ENCODE assay signal across 14 cellular contexts in the genomic region with DNA sequence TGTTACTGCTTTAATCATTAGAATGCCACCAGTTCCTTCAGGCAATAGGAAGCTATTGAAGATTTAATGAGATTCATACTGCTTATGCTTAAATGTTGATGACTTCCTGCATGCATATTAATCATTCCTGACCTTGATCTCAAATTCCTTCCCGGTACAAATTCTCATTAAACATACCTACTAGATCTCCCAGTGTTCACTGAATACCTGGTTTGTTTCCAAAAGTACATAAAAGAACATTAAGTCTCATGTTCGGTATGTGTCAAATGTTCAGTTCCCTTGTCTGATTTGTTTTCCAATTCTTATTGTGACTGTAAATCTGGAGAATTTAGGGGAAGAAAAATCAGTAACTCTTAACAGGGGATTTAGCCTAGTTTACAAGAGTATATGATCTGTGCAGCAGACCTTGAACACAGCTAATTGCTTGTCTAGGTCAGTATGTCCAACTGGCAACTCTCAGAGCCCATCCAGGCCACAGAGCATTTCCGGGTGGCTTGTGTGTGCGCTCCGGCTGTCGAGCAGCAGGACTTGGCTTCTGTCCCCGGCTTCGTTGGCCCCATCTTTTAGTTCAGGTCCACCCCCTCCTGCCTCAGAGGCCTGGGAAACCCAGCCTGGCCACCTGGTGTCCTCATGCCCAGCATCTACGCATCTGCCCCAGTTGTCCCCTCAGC. TPM values are rescaled to one million over a fixed set of nuclear protein-coding genes. Genes with fewer than 3 reads are reported as not detected.
DNase-seq lines count a peak whose midpoint lies in the region; ATAC-seq and TF ChIP-seq lines count a peak whose summit lies in the region.
"Had no signal": no experiment of that assay in that cellular context is flagged by ENCODE, and none has a peak within 500 bp of the region (broad histone marks: within the 10 kb centered on the region; RNA-seq: fewer than 3 reads in every experiment).

No MANE protein-coding gene starts in this region.

- H2BK12ac ChIP-seq in H9 (ENCODE audit: insufficient read length, low read depth, low read length) = no peak overlapping the region

- peak overlapping the region; percentile 17 to 48 (median 26); a peak in 5 of 7 replicates for H3K27ac Mint-ChIP-seq in H9

- CTCF ChIA-PET in A673 (lab: Charles Lee) = no interaction called here

- H2AK5ac ChIP-seq in H9 (ENCODE audit: insufficient read length, low read length) = no peak overlapping the region

- WGBS in H9 (ENCODE audit: extremely low coverage, insufficient read length, low lambda C conversion rate) = no CpG with 5 or more reads among the region's 9 CpGs

- H2BK5ac ChIP-seq in H9 (ENCODE audit: insufficient read length, low read length) = no peak overlapping the region

- H3K4me2 ChIP-seq in H9 (ENCODE audit: insufficient read depth, insufficient read length, low read length) (no peak overlapping the region), OCI-LY3 (ENCODE audit: low read length) (peak overlapping the region; percentile 34)

- no peak overlapping the region for H3K56ac ChIP-seq in H9 (ENCODE audit: insufficient read length, low read depth, low read length)

- no peaks in the 10 kb centered on the region for H3K79me1 ChIP-seq in H9 (ENCODE audit: insufficient read depth, low read depth, low read length, poor library complexity, severe bottlenecking)

- no peaks in the 10 kb centered on the region for H3K9me3 Mint-ChIP-seq in H9

- no peak overlapping the region for H2BK120ac ChIP-seq in H9 (ENCODE audit: low read depth, low read length, poor library complexity, severe bottlenecking)

- no peak overlapping the region for H2BK20ac ChIP-seq in H9 (ENCODE audit: low read depth, low read length, poor library complexity, severe bottlenecking)

- POLR2A ChIA-PET in A673 (lab: Charles Lee; ENCODE audit: low non-redundant PET) = no interaction called here

- H2AFZ ChIP-seq in H9 (ENCODE audit: low read length) (no peak overlapping the region), OCI-LY3 (ENCODE audit: low read depth, low read length) (no peak overlapping the region)

- no TSS peak for BruUV-seq in A673 (replicated peaks; lab: Mats Ljungman, UMichigan)

- peaks cover 2% of the 10 kb centered on the region; the same call in 1 of the 2 replicates for H3K79me2 ChIP-seq in H9 (ENCODE audit: insufficient read depth, low read length)
- no peaks in the 10 kb centered on the region for H3K79me2 ChIP-seq in OCI-LY3 (ENCODE audit: low read length)

- H3K27me3 Mint-ChIP-seq in H9 (ENCODE audit: low read depth) = no peaks in the 10 kb centered on the region; the same call in 1 of the 2 replicates

- H4K5ac ChIP-seq in H9 (ENCODE audit: insufficient read length, low read depth, low read length) = no peak overlapping the region

- H3K9ac ChIP-seq in H9 (ENCODE audit: extremely low read depth, insufficient read length, low read length) = no peak overlapping the region
- H3K9ac ChIP-seq in OCI-LY3 (ENCODE audit: low read length) = no peak overlapping the region
- peak overlapping the region; percentile 28; the same call in 1 of the 2 replicates for H3K9ac ChIP-seq in iPS-20b (ENCODE audit: low read depth, low read length)

- H3K27ac ChIP-seq in A673 (ENCODE audit: low read depth, low read length, poor library complexity, severe bottlenecking) (peak overlapping the region; percentile 63), H9 (ENCODE audit: insufficient read length, low read depth, low read length) (no peak overlapping the region), OCI-LY3 (ENCODE audit: low read length) (no peak overlapping the region), iPS-20b (ENCODE audit: low read length) (no peak overlapping the region)
- H3K27ac ChIP-seq: foreskin keratinocyte, left lung had no signal

- no peaks in the 10 kb centered on the region for H3K23me2 ChIP-seq in H9 (ENCODE audit: insufficient read length, low read depth, low read length, poor library complexity, severe bottlenecking)

- no peak overlapping the region for H3K4me3 Mint-ChIP-seq in H9

- H3K18ac ChIP-seq in H9 (ENCODE audit: insufficient read length, low read depth, low read length) = no peak overlapping the region

- no peak overlapping the region for H3K4ac ChIP-seq in H9 (ENCODE audit: low read depth, low read length)

- no peaks in the 10 kb centered on the region for H3K36me3 ChIP-seq in A673 (ENCODE audit: insufficient read depth, low read length, poor library complexity, severe bottlenecking)
- no peaks in the 10 kb centered on the region for H3K36me3 ChIP-seq in OCI-LY3 (replicated peaks; ENCODE audit: low read depth, low read length)
- no peaks in the 10 kb centered on the region for H3K36me3 ChIP-seq in iPS-20b (ENCODE audit: insufficient read depth, low read depth, low read length)
- H3K36me3 ChIP-seq: left lung had no signal

- H4K20me1 ChIP-seq in H9 (ENCODE audit: control insufficient read depth, insufficient read depth, insufficient read length) = no peaks in the 10 kb centered on the region
- no peaks in the 10 kb centered on the region for H4K20me1 ChIP-seq in OCI-LY3 (ENCODE audit: insufficient read depth, low read length)

- H3K23ac ChIP-seq in H9 (ENCODE audit: insufficient read length, low read depth, low read length) = no peak overlapping the region

- DNase-seq in A673 (ENCODE audit: low spot score) (peak; percentile 55), H9 (peak; percentile 36), NCI-H748 treated with DMSO at 0.1 percent for 48 hours (lab: John Stamatoyannopoulos, UW) (no peak), NCI-H1930 (lab: John Stamatoyannopoulos, UW) (no peak)
- DNase-seq in activated T-cell treated with anti-CD3 and anti-CD28 coated beads, Interleukin-2, amount 50 U/mL, for 1 hour = no peak
- DNase-seq: ACHN; activated CD8-positive, alpha-beta memory T cell treated with anti-CD3 and anti-CD28 coated beads, Interleukin-2, amount 50 U/mL, for 48 hours; foreskin keratinocyte; left lung; Right ventricle myocardium superior; stimulated activated CD8-positive, alpha-beta memory T cell treated with anti-CD3 and anti-CD28 coated beads, Interleukin-4, amount 100 ng/mL, for 48 hours had no signal

- peak overlapping the region; percentile 13 for H3K4me3 ChIP-seq in A673 (ENCODE audit: low read depth, low read length, poor library complexity, severe bottlenecking)
- H3K4me3 ChIP-seq in OCI-LY3 (ENCODE audit: low read length) = no peak overlapping the region
- no peak overlapping the region for H3K4me3 ChIP-seq in iPS-20b (ENCODE audit: low read length)
- H3K4me3 ChIP-seq: left lung had no signal

- no peaks in the 10 kb centered on the region for H3K36me3 Mint-ChIP-seq in H9 (ENCODE audit: insufficient read depth in 1 of 3, low read depth in 3 of 3)

- no peak overlapping the region for H4K91ac ChIP-seq in H9 (ENCODE audit: insufficient read length, low read depth, low read length)

- H3T11ph ChIP-seq in H9 (ENCODE audit: low read length) = no peak overlapping the region

- H2BK15ac ChIP-seq in H9 (ENCODE audit: low read depth, low read length) = no peak overlapping the region

- H3K27me3 ChIP-seq in A673 (replicated peaks; ENCODE audit: insufficient read depth, low read depth, low read length, poor library complexity) = no peaks in the 10 kb centered on the region
- no peaks in the 10 kb centered on the region for H3K27me3 ChIP-seq in H9 (ENCODE audit: insufficient read depth, low read length)
- H3K27me3 ChIP-seq in OCI-LY3 (ENCODE audit: low read depth, low read length) = no peaks in the 10 kb centered on the region
- H3K27me3 ChIP-seq in iPS-20b (ENCODE audit: insufficient read depth, low read length) = no peaks in the 10 kb centered on the region
- H3K27me3 ChIP-seq: foreskin keratinocyte, left lung had no signal

- intact Hi-C loops in A673 (cut with micrococcal nuclease; ENCODE audit: unreplicated experiment) = no loop called here

- no peak overlapping the region for H3K14ac ChIP-seq in H9 (ENCODE audit: insufficient read depth, low read length)

- no peaks in the 10 kb centered on the region for H3K9me3 ChIP-seq in A673 (ENCODE audit: low read depth, low read length, poor library complexity, severe bottlenecking)
- no peaks in the 10 kb centered on the region for H3K9me3 ChIP-seq in H9 (ENCODE audit: control insufficient read depth, low read depth, low read length)
- H3K9me3 ChIP-seq in OCI-LY3 (ENCODE audit: insufficient read depth, low read length) = no peaks in the 10 kb centered on the region
- H3K9me3 ChIP-seq in iPS-20b (ENCODE audit: insufficient read depth, low read depth, low read length) = no peaks in the 10 kb centered on the region
- H3K9me3 ChIP-seq: left lung had no signal

- no peak for TF ChIP-seq CTCF in A673 (conservative IDR thresholded peaks at IDR 0.05; ENCODE audit: low read depth, low read length)
- TF ChIP-seq CTCF in H9 (conservative IDR thresholded peaks at IDR 0.05) = no peak
- TF ChIP-seq CTCF in OCI-LY3 (IDR thresholded peaks at IDR 0.05; ENCODE audit: low read depth, low read length) = no peak

- H4K8ac ChIP-seq in H9 (replicated peaks; ENCODE audit: insufficient read length, low read depth, low read length) = no peak overlapping the region

- ATAC-seq in HG02759 (IDR thresholded peaks at IDR 0.05; ENCODE audit: unreplicated experiment) = no peak
- ATAC-seq: foreskin keratinocyte, left lung had no signal

- peaks cover 17 to 18% of the 10 kb centered on the region in 2 experiments for H3K4me1 Mint-ChIP-seq in H9

- H3K4me1 ChIP-seq in A673 (ENCODE audit: insufficient read depth, low read length, poor library complexity, severe bottlenecking) (peaks cover 21% of the 10 kb centered on the region), H9 (ENCODE audit: insufficient read depth, low read length) (peaks cover 3% of the 10 kb centered on the region; the same call in 1 of the 2 replicates), OCI-LY3 (ENCODE audit: low read length) (peaks cover 11% of the 10 kb centered on the region), iPS-20b (ENCODE audit: insufficient read depth, low read length) (peaks cover 15% of the 10 kb centered on the region)

RNA-seq across cellular contexts. Expression of a gene that starts 13.1 kb away (rescaled TPM):
- total RNA-seq in A673 (2021) (11.8 and 12.7 TPM in 2 replicates), H9 (2021) (5.2 and 6.4 TPM in 2 replicates)

Comparison
In these comparisons a context has a peak if more than half of its experiments do, and no peak if none do; other contexts are left out.
1. DNase-seq: peak in A673 (single experiment) and H9 (single experiment); none in activated T-cell treated with anti-CD3 and anti-CD28 coated beads, Interleukin-2, amount 50 U/mL, for 1 hour (single experiment), NCI-H748 treated with DMSO at 0.1 percent for 48 hours (single experiment) and NCI-H1930 (0 of 2).